Comparison of ENCODE assay signal across 24 cellular contexts in genomic region chr18:36627616-36628015, GRCh38.
DNase-seq lines count a peak whose midpoint lies in the region; ATAC-seq and TF ChIP-seq lines count a peak whose summit lies in the region.
"Had no signal": no experiment of that assay in that cellular context is flagged by ENCODE, and none has a peak within 500 bp of the region (broad histone marks: within the 10 kb centered on the region; RNA-seq: fewer than 3 reads in every experiment).

No MANE protein-coding gene starts in this region.

- H3K27ac Mint-ChIP-seq in activated naive CD8-positive, alpha-beta T cell treated with anti-CD3 and anti-CD28 coated beads, Interleukin-2, amount 50 U/mL, for 24 hours: no peak overlapping the region
- H3K27ac Mint-ChIP-seq: CD4-positive, alpha-beta T cell; GM23338 had no signal

- H3K4me3 Mint-ChIP-seq in activated naive CD8-positive, alpha-beta T cell treated with anti-CD3 and anti-CD28 coated beads, Interleukin-2, amount 50 U/mL, for 24 hours: no peak overlapping the region
- H3K4me3 Mint-ChIP-seq: CD4-positive, alpha-beta T cell; GM23338 had no signal

- H3K27me3 Mint-ChIP-seq in activated naive CD8-positive, alpha-beta T cell treated with anti-CD3 and anti-CD28 coated beads, Interleukin-2, amount 50 U/mL, for 24 hours: no peaks in the 10 kb centered on the region

- DNase-seq in right atrium auricular region (ENCODE audit: low spot score): no peak
- DNase-seq in cardiac septum (ENCODE audit: low spot score): no peak
- no peak for DNase-seq in ascending aorta (ENCODE audit: low spot score in 2 of 2)
- peak; percentile 13 for DNase-seq in fibroblast of pulmonary artery (ENCODE audit: low read depth)
- DNase-seq in activated T-cell treated with anti-CD3 and anti-CD28 coated beads for 4 hours: no peak
- no peak for DNase-seq in activated naive CD8-positive, alpha-beta T cell treated with anti-CD3 and anti-CD28 coated beads, Interleukin-2, amount 50 U/mL, for 24 hours
- DNase-seq in NCI-H128 (lab: John Stamatoyannopoulos, UW; ENCODE audit: unreplicated experiment): no peak
- DNase-seq: BE2C; CD4-positive, alpha-beta T cell; COR-L47; DND-41; KG1; NCI-H1092; NCI-H1436 treated with DMSO at 0.1 percent for 48 hours; NCI-H1930; NCI-H345; NCI-H524; NCI-H774 had no signal

- ATAC-seq in activated naive CD8-positive, alpha-beta T cell treated with anti-CD3 and anti-CD28 coated beads, Interleukin-2, amount 50 U/mL, for 24 hours: no peak
- no peak for ATAC-seq in GM21619 (IDR thresholded peaks at IDR 0.05; ENCODE audit: unreplicated experiment)
- ATAC-seq: A549, GM23338, Panc1 had no signal

- no peak overlapping the region for H3K4me3 ChIP-seq in right atrium auricular region
- no peak overlapping the region for H3K4me3 ChIP-seq in ascending aorta
- H3K4me3 ChIP-seq in fibroblast of pulmonary artery (replicated peaks; ENCODE audit: low read depth, low read length): no peak overlapping the region
- H3K4me3 ChIP-seq: A549, GM23338, HAP-1 had no signal

- intact Hi-C loops in cardiac septum (cut with DNase I) (no loop called here), ascending aorta (cut with DNase I) (loop anchor here (5.0 kb wide), 2 partner anchors 45 kb away; no protein-coding TSS in a partner anchor)

- H3K36me3 Mint-ChIP-seq in activated naive CD8-positive, alpha-beta T cell treated with anti-CD3 and anti-CD28 coated beads, Interleukin-2, amount 50 U/mL, for 24 hours (ENCODE audit: low read depth): no peaks in the 10 kb centered on the region

- H3K4me1 ChIP-seq in right atrium auricular region: peaks cover 0 to 53% of the 10 kb centered on the region in 2 donors
- H3K4me1 ChIP-seq in ascending aorta: peaks cover 0 to 29% of the 10 kb centered on the region in 2 donors
- H3K4me1 ChIP-seq: A549, BE2C, HAP-1 had no signal

- H3K27me3 ChIP-seq in right atrium auricular region (no peaks in the 10 kb centered on the region), ascending aorta (no peaks in the 10 kb centered on the region)
- H3K27me3 ChIP-seq: BE2C had no signal

- no peaks in the 10 kb centered on the region for H3K4me1 Mint-ChIP-seq in activated naive CD8-positive, alpha-beta T cell treated with anti-CD3 and anti-CD28 coated beads, Interleukin-2, amount 50 U/mL, for 24 hours
- H3K4me1 Mint-ChIP-seq: GM23338 had no signal

- H3K9me3 Mint-ChIP-seq in activated naive CD8-positive, alpha-beta T cell treated with anti-CD3 and anti-CD28 coated beads, Interleukin-2, amount 50 U/mL, for 24 hours: no peaks in the 10 kb centered on the region
- H3K9me3 Mint-ChIP-seq: CD4-positive, alpha-beta T cell; GM23338 had no signal

- TF ChIP-seq CTCF in right atrium auricular region (IDR thresholded peaks at IDR 0.05) (no peak), ascending aorta (IDR thresholded peaks at IDR 0.05) (no peak), fibroblast of pulmonary artery (IDR thresholded peaks at IDR 0.05; ENCODE audit: low read length, missing control alignments) (no peak)

- H3K9me3 ChIP-seq in right atrium auricular region (no peaks in the 10 kb centered on the region), ascending aorta (no peaks in the 10 kb centered on the region)
- H3K9me3 ChIP-seq: A549, BE2C, HAP-1 had no signal

- H3K27ac ChIP-seq in right atrium auricular region (peak overlapping the region; percentile 71 to 89), ascending aorta (peak overlapping the region; percentile 67 to 88)
- H3K27ac ChIP-seq: A549, HL-60 had no signal

- no peaks in the 10 kb centered on the region for H3K36me3 ChIP-seq in right atrium auricular region
- peaks cover 0 to 5% of the 10 kb centered on the region in 2 donors for H3K36me3 ChIP-seq in ascending aorta
- H3K36me3 ChIP-seq: BE2C, HAP-1 had no signal
